Comparison of ENCODE assay signal across 18 cellular contexts in genomic region chr1:148160048-148160395, GRCh38. TPM values are rescaled to one million over a fixed set of nuclear protein-coding genes. Genes with fewer than 3 reads are reported as not detected.
A peak's percentile ranks its signal among the peaks of the same experiment; 100 is the strongest.
DNase-seq lines count a peak whose midpoint lies in the region; ATAC-seq and TF ChIP-seq lines count a peak whose summit lies in the region.
"Had no signal": no experiment of that assay in that cellular context is flagged by ENCODE, and none has a peak within 500 bp of the region (broad histone marks: within the 10 kb centered on the region; RNA-seq: fewer than 3 reads in every experiment).

No MANE protein-coding gene starts in this region.

- TF ChIP-seq CTCF in GM13976 (IDR thresholded peaks at IDR 0.05; ENCODE audit: borderline replicate concordance, control extremely low read depth, extremely low read depth, insufficient read depth, missing control alignments) (no peak), chondrocyte (IDR thresholded peaks at IDR 0.05) (no peak)

- ATAC-seq in GM19023 (IDR thresholded peaks at IDR 0.05; ENCODE audit: unreplicated experiment): no peak

- no peak overlapping the region for H3K27ac Mint-ChIP-seq in chondrocyte (ENCODE audit: unreplicated experiment)
- H3K27ac Mint-ChIP-seq: CD14-positive monocyte had no signal

- no peak overlapping the region for H2AFZ ChIP-seq in neuronal stem cell (ENCODE audit: low read length)

- H3K27ac ChIP-seq in neuronal stem cell (replicated peaks; ENCODE audit: low read length): no peak overlapping the region

- H3K36me3 ChIP-seq in neuronal stem cell (replicated peaks in 1 of 2; ENCODE audit: control insufficient read depth in 2 of 2, insufficient read depth in 2 of 2, low read length in 2 of 2): no peaks in the 10 kb centered on the region

- no peak overlapping the region for H2AK5ac ChIP-seq in neuronal stem cell (ENCODE audit: low read depth, low read length)

- no peak overlapping the region for H2BK12ac ChIP-seq in neuronal stem cell (ENCODE audit: low read length)

- H3K27me3 ChIP-seq in neuronal stem cell (ENCODE audit: control insufficient read depth in 3 of 3, insufficient read depth in 3 of 3, low read depth in 1 of 3, low read length in 3 of 3): no peaks in the 10 kb centered on the region

- no peak overlapping the region for H2BK15ac ChIP-seq in neuronal stem cell (ENCODE audit: low read length)

- peak overlapping the region; percentile 12 for H3K23ac ChIP-seq in neuronal stem cell (ENCODE audit: low read depth, low read length, poor library complexity)

- WGBS in neuronal stem cell (ENCODE audit: extremely low coverage in 2 of 2, insufficient read length in 2 of 2, insufficient replicate concordance in 1 of 2), 2 donors: no CpG with 5 or more reads among the region's 16 CpGs

- no peak overlapping the region for H3K18ac ChIP-seq in neuronal stem cell (ENCODE audit: low read length)

- no peaks in the 10 kb centered on the region for H3K4me1 Mint-ChIP-seq in chondrocyte (ENCODE audit: low read depth)

- no peak overlapping the region for H3K4ac ChIP-seq in neuronal stem cell (ENCODE audit: low read length)

- H3K4me3 Mint-ChIP-seq in chondrocyte (ENCODE audit: unreplicated experiment): no peak overlapping the region

- H3K4me2 ChIP-seq in neuronal stem cell (ENCODE audit: insufficient read depth, low read length, poor library complexity, severe bottlenecking): no peak overlapping the region
- H3K4me2 ChIP-seq: SK-N-SH had no signal

- H4K91ac ChIP-seq in neuronal stem cell (ENCODE audit: low read depth, low read length, poor library complexity): no peak overlapping the region

- H4K8ac ChIP-seq in neuronal stem cell (ENCODE audit: low read depth, low read length): no peak overlapping the region

- no peaks in the 10 kb centered on the region for H3K9me3 ChIP-seq in neuronal stem cell (replicated peaks in 1 of 2; ENCODE audit: control insufficient read depth in 2 of 2, insufficient read depth in 1 of 2, low read depth in 1 of 2, low read length in 2 of 2)
- H3K9me3 ChIP-seq: SK-N-SH had no signal

- in situ Hi-C loops in GM13976 (cut with MboI; ENCODE audit: low sequenced_read_pairs, unreplicated experiment): no loop called here

- H2BK120ac ChIP-seq in neuronal stem cell (ENCODE audit: low read depth, low read length): no peak overlapping the region

- DNase-seq in AG20443 (ENCODE audit: low spot score) (peak; percentile 5), GM13976 (ENCODE audit: low spot score) (peak; percentile 17), chondrocyte (ENCODE audit: low spot score) (peak; percentile 87), neuronal stem cell (ENCODE audit: low spot score) (no peak), inferior parietal cortex (ENCODE audit: extremely low spot score) (no peak), GF-D8 (lab: John Stamatoyannopoulos, UW) (no peak)
- DNase-seq: AML-193, EL, IMR-90, Kasumi-1, MM.1S, NCI-H1105, NCI-H1694, NCI-H524, SHP77, SK-N-SH had no signal

- no peak overlapping the region for H3K9ac ChIP-seq in neuronal stem cell (ENCODE audit: low read depth, low read length, poor library complexity)
- H3K9ac ChIP-seq: SK-N-SH had no signal

- peaks cover 6% of the 10 kb centered on the region for H3K27me3 Mint-ChIP-seq in chondrocyte (ENCODE audit: low read depth)

- no peaks in the 10 kb centered on the region for H3K79me1 ChIP-seq in neuronal stem cell (ENCODE audit: low read depth, low read length)

- no peaks in the 10 kb centered on the region for H3K4me1 ChIP-seq in neuronal stem cell (ENCODE audit: control insufficient read depth in 2 of 2, insufficient read depth in 1 of 2, low read depth in 1 of 2, low read length in 2 of 2)

- H3K4me3 ChIP-seq in neuronal stem cell (ENCODE audit: low read length in 2 of 2): no peak overlapping the region

- no peaks in the 10 kb centered on the region for H3K9me3 Mint-ChIP-seq in chondrocyte (ENCODE audit: low read depth)

- H3K36me3 Mint-ChIP-seq in chondrocyte (ENCODE audit: low read depth): no peaks in the 10 kb centered on the region

- H2BK5ac ChIP-seq in neuronal stem cell (ENCODE audit: low read length): no peak overlapping the region

- no peak overlapping the region for H3K14ac ChIP-seq in neuronal stem cell (ENCODE audit: low read length)

RNA-seq across cellular contexts. Expression of gene NBPF11, which starts 7.9 kb away (rescaled TPM):
- total RNA-seq in chondrocyte: 10.4 to 11.3 TPM (median 11.0 TPM) in 3 replicates
- 4.9 TPM for polyA plus RNA-seq in neuronal stem cell (2013, experiment 1 of 2)
- 4.8 TPM for polyA plus RNA-seq in neuronal stem cell (2013, experiment 2 of 2)

Comparison
In these comparisons a context has a peak if more than half of its experiments do, and no peak if none do; other contexts are left out.
1. DNase-seq: peak in AG20443 (single experiment), GM13976 (single experiment) and chondrocyte (single experiment); none in neuronal stem cell (single experiment), inferior parietal cortex (single experiment) and GF-D8 (single experiment).